23 cellular contexts compared by ENCODE assay signal in genomic region chr11:69134957-69135356, GRCh38. TPM values are rescaled to one million over a fixed set of nuclear protein-coding genes. Genes with fewer than 3 reads are reported as not detected.
A peak's percentile ranks its signal among the peaks of the same experiment; 100 is the strongest.
DNase-seq lines count a peak whose midpoint lies in the region; ATAC-seq and TF ChIP-seq lines count a peak whose summit lies in the region.
"Had no signal": no experiment of that assay in that cellular context is flagged by ENCODE, and none has a peak within 500 bp of the region (broad histone marks: within the 10 kb centered on the region; RNA-seq: fewer than 3 reads in every experiment).

No MANE protein-coding gene starts in this region.

- H3K36me3 ChIP-seq in H7 (replicated peaks; ENCODE audit: control insufficient read depth, insufficient read depth, low read length) (no peaks in the 10 kb centered on the region), upper lobe of right lung (no peaks in the 10 kb centered on the region), uterus (no peaks in the 10 kb centered on the region)

- no peak overlapping the region for H3K4me3 Mint-ChIP-seq in T-helper 17 cell
- H3K4me3 Mint-ChIP-seq: CD8-positive, alpha-beta T cell had no signal

- H3K36me3 Mint-ChIP-seq in T-helper 17 cell (ENCODE audit: low read depth): peaks cover 2% of the 10 kb centered on the region
- H3K36me3 Mint-ChIP-seq: CD8-positive, alpha-beta T cell; IgD-negative memory B cell had no signal

- peak overlapping the region; percentile 12 for H3K27ac Mint-ChIP-seq in T-helper 17 cell
- H3K27ac Mint-ChIP-seq: CD8-positive, alpha-beta T cell; IgD-negative memory B cell had no signal

- no peaks in the 10 kb centered on the region for H3K9me3 ChIP-seq in T-helper 17 cell (ENCODE audit: control insufficient read depth, low read length, poor library complexity, severe bottlenecking)
- H3K9me3 ChIP-seq in upper lobe of right lung: no peaks in the 10 kb centered on the region
- H3K9me3 ChIP-seq in uterus: no peaks in the 10 kb centered on the region
- H3K9me3 ChIP-seq: SK-N-SH had no signal

- no peak overlapping the region for H3K27ac ChIP-seq in upper lobe of right lung
- H3K27ac ChIP-seq in uterus: no peak overlapping the region

- peaks cover 2% of the 10 kb centered on the region for H3K4me1 Mint-ChIP-seq in T-helper 17 cell

- H3K4me3 ChIP-seq in H7 (ENCODE audit: insufficient read depth, low read depth, low read length) (no peak overlapping the region), upper lobe of right lung (no peak overlapping the region), uterus (no peak overlapping the region)

- H3K27me3 ChIP-seq in H7 (ENCODE audit: control insufficient read depth, insufficient read depth, low read length): no peaks in the 10 kb centered on the region
- no peaks in the 10 kb centered on the region for H3K27me3 ChIP-seq in upper lobe of right lung
- H3K27me3 ChIP-seq in uterus: no peaks in the 10 kb centered on the region

- peaks cover 5% of the 10 kb centered on the region for H3K4me1 ChIP-seq in upper lobe of right lung
- peaks cover 0 to 4% of the 10 kb centered on the region in 2 donors for H3K4me1 ChIP-seq in uterus

- intact Hi-C loops in sciatic nerve (cut with DNase I) (loop anchor here (10.0 kb wide), 1 partner anchor 80 kb away; no protein-coding TSS in a partner anchor), upper lobe of right lung (cut with DNase I) (no loop called here), Right ventricle myocardium inferior (cut with DNase I) (loop anchor here (5.0 kb wide), 1 partner anchor 67 kb away; no protein-coding TSS in a partner anchor), uterus (cut with DNase I; ENCODE audit: low total_unique reads) (no loop called here)

- DNase-seq in H7 (peak; percentile 5), T-helper 17 cell (no peak), sciatic nerve (ENCODE audit: low spot score) (peak; percentile 42), upper lobe of right lung (peak; percentile 37), Right ventricle myocardium inferior (ENCODE audit: missing footprints) (no peak), uterus (no peak)
- DNase-seq: Calu3; CD8-positive, alpha-beta T cell; DMS153; GOT3; Karpas-422; NCI-H1105 treated with DMSO at 0.1 percent for 48 hours; NCI-H2029 treated with DMSO at 0.1 percent for 48 hours; NCI-H2171 treated with DMSO at 0.1 percent for 48 hours; NCI-H524 treated with DMSO at 0.1 percent for 48 hours; OCI-M1; SHP77 treated with DMSO at 0.1 percent for 48 hours; SK-N-SH had no signal

- ATAC-seq in T-helper 17 cell: no peak
- no peak for ATAC-seq in sciatic nerve
- ATAC-seq in upper lobe of right lung: no peak
- no peak for ATAC-seq in HG03280 (IDR thresholded peaks at IDR 0.05; ENCODE audit: unreplicated experiment)
- ATAC-seq in Right ventricle myocardium inferior: no peak
- ATAC-seq: CD8-positive, alpha-beta T cell had no signal

- TF ChIP-seq CTCF in upper lobe of right lung (IDR thresholded peaks at IDR 0.05) (no peak), uterus (IDR thresholded peaks at IDR 0.05) (no peak)

- H3K27me3 Mint-ChIP-seq in T-helper 17 cell: no peaks in the 10 kb centered on the region
- H3K27me3 Mint-ChIP-seq: IgD-negative memory B cell had no signal

- no peak for TF ChIP-seq POLR2A in uterus (IDR thresholded peaks at IDR 0.05)

RNA-seq across cellular contexts. Expression of gene SMIM38, which starts 20.8 kb away (rescaled TPM):
- total RNA-seq in H7 (2014; rRNA removed; shearing (Covaris generic)): 0.28 and 0.67 TPM in 2 replicates
- under 1 TPM; 0.22 to 0.34 TPM for total RNA-seq in T-helper 17 cell
- total RNA-seq in sciatic nerve: 2.2 TPM
- not detected for total RNA-seq in upper lobe of right lung
- 0.11 TPM for total RNA-seq in Right ventricle myocardium inferior
- 1 to 10 TPM in 2 of 4 donors, under 1 TPM in 2; 0.29 to 7.5 (median 1.7) TPM for total RNA-seq in uterus
- total RNA-seq: CD8-positive, alpha-beta T cell; G401; M059J; RPMI7951 had no signal

Comparison
In these comparisons a context has a peak if more than half of its experiments do, and no peak if none do; other contexts are left out.
1. DNase-seq: peak in H7 (single experiment), sciatic nerve (single experiment) and upper lobe of right lung (single experiment); none in T-helper 17 cell (0 of 3), Right ventricle myocardium inferior (single experiment) and uterus (0 of 2).
2. intact Hi-C loops: an anchor here in sciatic nerve (10.0 kb wide) and Right ventricle myocardium inferior (5.0 kb wide); none called in upper lobe of right lung and uterus.